8 cellular contexts compared by ENCODE assay signal in the genomic region with DNA sequence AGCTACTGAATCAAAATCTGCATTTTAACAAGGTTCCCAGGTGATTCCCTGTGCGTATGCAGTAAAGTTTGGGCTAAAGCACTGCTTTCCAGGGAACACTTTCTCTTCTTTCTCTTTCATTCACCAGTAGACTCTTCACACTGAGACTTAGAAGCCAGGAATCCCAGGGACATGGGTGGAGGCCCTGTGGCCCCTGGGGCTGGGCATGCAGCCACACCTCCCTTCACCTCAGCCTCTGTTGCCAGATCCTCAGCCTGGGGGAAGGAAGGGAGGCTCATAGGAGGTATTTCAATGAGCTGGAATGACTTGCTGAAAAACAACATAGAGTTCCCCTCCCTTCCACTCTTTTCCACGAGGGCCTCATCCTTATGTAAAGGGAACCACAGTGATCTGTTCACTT. TPM values are rescaled to one million over a fixed set of nuclear protein-coding genes. Genes with fewer than 3 reads are reported as not detected.
DNase-seq lines count a peak whose midpoint lies in the region; ATAC-seq and TF ChIP-seq lines count a peak whose summit lies in the region.

No MANE protein-coding gene starts in this region.

- CTCF ChIA-PET in Caco-2 (lab: Charles Lee), result interaction anchor here (0.6 kb wide), 1 partner anchor 12 kb away, joined by 3 read pairs; no protein-coding TSS in a partner anchor

- H3K36me3 ChIP-seq in Caco-2 (ENCODE audit: control insufficient read depth, insufficient read depth, low read length), result peaks cover 4% of the 10 kb centered on the region
- H3K36me3 ChIP-seq in MG63, result peaks cover 39% of the 10 kb centered on the region
- H3K36me3 ChIP-seq in neural progenitor cell, result no peaks in the 10 kb centered on the region
- no peaks in the 10 kb centered on the region for H3K36me3 ChIP-seq in testis (ENCODE audit: low read depth, missing control alignments)

- no peak for DNase-seq in Caco-2
- peak; percentile 43 for DNase-seq in MG63
- no peak for DNase-seq in effector memory CD8-positive, alpha-beta T cell
- no peak for DNase-seq in neural progenitor cell (ENCODE audit: low spot score)
- DNase-seq in NCI-H2227 treated with DMSO at 0.1 percent for 48 hours (lab: John Stamatoyannopoulos, UW), result no peak
- no peak for DNase-seq in mucosa of gallbladder (ENCODE audit: low spot score)
- no peak for DNase-seq in testis

- H3K4me3 ChIP-seq in Caco-2 (ENCODE audit: low read depth, low read length) (peak overlapping the region; percentile 89), MG63 (peak overlapping the region; percentile 75), neural progenitor cell (peak overlapping the region; percentile 66), testis (no peak overlapping the region)

- H3K9ac ChIP-seq in neural progenitor cell, result peak overlapping the region; percentile 60

- H3F3A ChIP-seq in neural progenitor cell (ENCODE audit: low read depth), result peaks cover 47% of the 10 kb centered on the region

- H3K27me3 ChIP-seq in Caco-2 (replicated peaks; ENCODE audit: control insufficient read depth, insufficient read depth, low read length) (no peaks in the 10 kb centered on the region), MG63 (no peaks in the 10 kb centered on the region), neural progenitor cell (no peaks in the 10 kb centered on the region), testis (no peaks in the 10 kb centered on the region)

- no peaks in the 10 kb centered on the region for H3K27me3 Mint-ChIP-seq in Caco-2 (ENCODE audit: insufficient read depth, unreplicated experiment)
- H3K27me3 Mint-ChIP-seq in effector memory CD8-positive, alpha-beta T cell, result no peaks in the 10 kb centered on the region
- peaks cover 8% of the 10 kb centered on the region for H3K27me3 Mint-ChIP-seq in neural progenitor cell (ENCODE audit: insufficient read depth, low read depth)

- H3K36me3 Mint-ChIP-seq in Caco-2 (ENCODE audit: insufficient read depth, unreplicated experiment), result peaks cover 30% of the 10 kb centered on the region
- H3K36me3 Mint-ChIP-seq in effector memory CD8-positive, alpha-beta T cell (ENCODE audit: insufficient read depth), result peaks cover 21% of the 10 kb centered on the region
- H3K36me3 Mint-ChIP-seq in neural progenitor cell, result peaks cover 24% of the 10 kb centered on the region

- 37 to 38% methylated on average over 2 of the region's 2 CpGs for WGBS in testis, 2 donors

- intact Hi-C loops in Caco-2 (cut with micrococcal nuclease; ENCODE audit: unreplicated experiment) (loop anchor here (2.0 kb wide), 1 partner anchor 51 kb away; a partner anchor contains a TSS), testis (cut with DNase I; ENCODE audit: low total_unique reads) (no loop called here)

- TF ChIP-seq CTCF in Caco-2 (IDR thresholded peaks at IDR 0.05; ENCODE audit: insufficient read depth in 1 of 2, low read depth in 1 of 2, low read length in 1 of 2, severe bottlenecking in 1 of 2, unreplicated experiment in 1 of 2) (no peak), neural progenitor cell (IDR thresholded peaks at IDR 0.05) (no peak), testis (IDR thresholded peaks at IDR 0.05) (no peak)

- no peak overlapping the region for H2AFZ ChIP-seq in neural progenitor cell (replicated peaks)

- H3K4me1 Mint-ChIP-seq in Caco-2 (ENCODE audit: low read depth, unreplicated experiment) (peaks cover 15% of the 10 kb centered on the region), neural progenitor cell (peaks cover 23% of the 10 kb centered on the region)
- peaks cover 22 to 29% of the 10 kb centered on the region in 2 donors for H3K4me1 Mint-ChIP-seq in effector memory CD8-positive, alpha-beta T cell (ENCODE audit: low read depth in 2 of 2)

- H3K9me3 Mint-ChIP-seq in Caco-2 (ENCODE audit: unreplicated experiment), result no peaks in the 10 kb centered on the region
- no peaks in the 10 kb centered on the region for H3K9me3 Mint-ChIP-seq in effector memory CD8-positive, alpha-beta T cell
- H3K9me3 Mint-ChIP-seq in neural progenitor cell, result no peaks in the 10 kb centered on the region

- H3K79me2 ChIP-seq in neural progenitor cell (ENCODE audit: low read depth), result peaks cover 35% of the 10 kb centered on the region

- no peak for ATAC-seq in effector memory CD8-positive, alpha-beta T cell (replicated peaks)
- ATAC-seq in HG03025 (IDR thresholded peaks at IDR 0.05; ENCODE audit: low FRiP score, unreplicated experiment), result no peak

- peak overlapping the region; percentile 84 for H3K4me2 ChIP-seq in neural progenitor cell

- BruUV-seq in Caco-2 (replicated peaks; lab: Mats Ljungman, UMichigan), result no TSS peak

- no peaks in the 10 kb centered on the region for H3K9me3 ChIP-seq in Caco-2
- H3K9me3 ChIP-seq in MG63, result no peaks in the 10 kb centered on the region
- no peaks in the 10 kb centered on the region for H3K9me3 ChIP-seq in neural progenitor cell (ENCODE audit: low read depth)
- H3K9me3 ChIP-seq in testis, result no peaks in the 10 kb centered on the region

- H3K4me1 ChIP-seq in Caco-2 (peaks cover 18% of the 10 kb centered on the region), neural progenitor cell (peaks cover 9% of the 10 kb centered on the region), testis (peaks cover 21% of the 10 kb centered on the region)

- TF ChIP-seq POLR2A in testis (IDR thresholded peaks at IDR 0.05), result no peak

- POLR2A ChIA-PET in Caco-2 (lab: Charles Lee), result interaction anchor here (0.5 kb wide), 3 partner anchors 12 to 37 kb away, joined by 3 to 5 read pairs (median 4); no protein-coding TSS in a partner anchor

- H3K27ac Mint-ChIP-seq in Caco-2 (ENCODE audit: unreplicated experiment), result peak overlapping the region; percentile 100
- H3K27ac Mint-ChIP-seq in effector memory CD8-positive, alpha-beta T cell, result peak overlapping the region; percentile 93 to 97
- H3K27ac Mint-ChIP-seq in neural progenitor cell, result peak overlapping the region; percentile 26

- H3K27ac ChIP-seq in neural progenitor cell (no peak overlapping the region), testis (peak overlapping the region in 1 of 2 donors; percentile 41)

- H3K4me3 Mint-ChIP-seq in Caco-2 (ENCODE audit: unreplicated experiment) (peak overlapping the region; percentile 96), neural progenitor cell (peak overlapping the region; percentile 94)
- H3K4me3 Mint-ChIP-seq in effector memory CD8-positive, alpha-beta T cell, result peak overlapping the region; percentile 90 to 97

- peaks cover 3% of the 10 kb centered on the region for H4K20me1 ChIP-seq in neural progenitor cell (ENCODE audit: low read depth)

RNA-seq across cellular contexts. Expression of a gene that starts 1.2 kb away (rescaled TPM):
- total RNA-seq in Caco-2 (2022), result 60.1 and 64.5 TPM in 2 replicates
- 9.4 and 22.8 TPM in 2 replicates for total RNA-seq in MG63 (2014; rRNA removed; shearing (Covaris generic); ENCODE audit: low replicate concordance)
- total RNA-seq in neural progenitor cell (ENCODE audit: low replicate concordance), result 16.6 and 55.1 TPM in 2 replicates
- 62.3 TPM for total RNA-seq in mucosa of gallbladder
- total RNA-seq in testis, result 10 to 100 TPM; 58.0 to 85.5 TPM
- polyA plus RNA-seq in testis (ENCODE audit: insufficient read depth, low read depth, low replicate concordance), result 109 TPM

RNA-seq across cellular contexts. Expression of a gene that starts 5.3 kb away (rescaled TPM):
- 83.1 and 85.5 TPM in 2 replicates for total RNA-seq in Caco-2 (2022)
- 107 and 128 TPM in 2 replicates for total RNA-seq in MG63 (2014; rRNA removed; shearing (Covaris generic); ENCODE audit: low replicate concordance)
- total RNA-seq in neural progenitor cell (ENCODE audit: low replicate concordance), result 69.6 and 76.7 TPM in 2 replicates
- total RNA-seq in mucosa of gallbladder, result 47.3 TPM
- total RNA-seq in testis, result 10 to 100 TPM; 52.7 to 74.4 TPM
- 57.6 TPM for polyA plus RNA-seq in testis (ENCODE audit: insufficient read depth, low read depth, low replicate concordance)

RNA-seq across cellular contexts. Expression of a gene that starts 51.7 kb away (rescaled TPM):
- 25.9 and 27.0 TPM in 2 replicates for total RNA-seq in Caco-2 (2022)
- 31.9 and 50.4 TPM in 2 replicates for total RNA-seq in MG63 (2014; rRNA removed; shearing (Covaris generic); ENCODE audit: low replicate concordance)
- 23.6 and 71.0 TPM in 2 replicates for total RNA-seq in neural progenitor cell (ENCODE audit: low replicate concordance)
- 87.4 TPM for total RNA-seq in mucosa of gallbladder
- total RNA-seq in testis, result 100 to 1,000 TPM in 1 of 2 donors, 10 to 100 TPM in 1; 94.1 to 141 TPM
- polyA plus RNA-seq in testis (ENCODE audit: insufficient read depth, low read depth, low replicate concordance), result 43.3 TPM

RNA-seq across cellular contexts. Expression of a gene that starts 57.0 kb away (rescaled TPM):
- total RNA-seq in Caco-2 (2022) (41.7 and 43.5 TPM in 2 replicates), neural progenitor cell (ENCODE audit: low replicate concordance) (33.8 and 55.9 TPM in 2 replicates), mucosa of gallbladder (33.4 TPM), testis (10 to 100 TPM; 38.4 to 63.3 TPM)
- 33.2 and 56.8 TPM in 2 replicates for total RNA-seq in MG63 (2014; rRNA removed; shearing (Covaris generic); ENCODE audit: low replicate concordance)
- 51.1 TPM for polyA plus RNA-seq in testis (ENCODE audit: insufficient read depth, low read depth, low replicate concordance)

Comparison
In these comparisons a context has a peak if more than half of its experiments do, and no peak if none do; other contexts are left out.
1. H3K4me3 ChIP-seq: peak in Caco-2 (single experiment), MG63 (single experiment) and neural progenitor cell (single experiment); none in testis (0 of 2).
2. H3K27ac Mint-ChIP-seq: peak in every context shown above with its lines; median percentile 100 in Caco-2; 95 in effector memory CD8-positive, alpha-beta T cell; 26 in neural progenitor cell.
3. Peak in every context shown above with its lines, with median percentiles within 50 percentile points of each other: H3K4me3 Mint-ChIP-seq.